Comparison of ENCODE assay signal across 9 cellular contexts in genomic region chr9:127698985-127699670, GRCh38. TPM values are rescaled to one million over a fixed set of nuclear protein-coding genes. Genes with fewer than 3 reads are reported as not detected.
A peak's percentile ranks its signal among the peaks of the same experiment; 100 is the strongest.
DNase-seq lines count a peak whose midpoint lies in the region; ATAC-seq and TF ChIP-seq lines count a peak whose summit lies in the region.
"Had no signal": no experiment of that assay in that cellular context is flagged by ENCODE, and none has a peak within 500 bp of the region (broad histone marks: within the 10 kb centered on the region; RNA-seq: fewer than 3 reads in every experiment).

No MANE protein-coding gene starts in this region.

- peak overlapping the region in 1 of 3 donors; percentile 12 for H3K4me3 ChIP-seq in liver (ENCODE audit: low read depth in 1 of 3, low read length in 3 of 3)
- H3K4me3 ChIP-seq: SJSA1 had no signal

- H3K9ac ChIP-seq in liver (ENCODE audit: low read depth in 1 of 2, low read length in 2 of 2) = no peak overlapping the region

- WGBS in liver = 19% methylated on average over 41 of the region's 41 CpGs

- DNase-seq in D341Med (ENCODE audit: low spot score) = peak; percentile 80
- DNase-seq in NCI-H1930 (lab: John Stamatoyannopoulos, UW) = peak; percentile 90
- peak; percentile 66 to 68 for DNase-seq in activated CD8-positive, alpha-beta memory T cell treated with anti-CD3 and anti-CD28 coated beads for 1 hour (ENCODE audit: extremely low read depth in 1 of 2, low read depth in 1 of 2)
- DNase-seq in ecto neural progenitor cell (ENCODE audit: low spot score) = peak; percentile 96
- DNase-seq in stimulated activated CD4-positive, alpha-beta T cell treated with anti-CD3 and anti-CD28 coated beads, Interleukin-2, amount 100 ng/mL, for 4 hours (ENCODE audit: low read depth) = peak; percentile 79

- ATAC-seq in GM21786 (IDR thresholded peaks at IDR 0.05; ENCODE audit: unreplicated experiment) = peak; percentile 82
- no peak for ATAC-seq in GM18858 (IDR thresholded peaks at IDR 0.05; ENCODE audit: unreplicated experiment)

- H3K9me3 ChIP-seq in liver (ENCODE audit: control insufficient read depth in 4 of 4, low read length in 3 of 4) = no peaks in the 10 kb centered on the region
- H3K9me3 ChIP-seq: SJSA1 had no signal

- peaks cover 2 to 6% (median 3%) of the 10 kb centered on the region in 4 donors for H3K4me1 ChIP-seq in liver (ENCODE audit: control insufficient read depth in 4 of 4, insufficient read depth in 4 of 4, low read length in 3 of 4)

- peak overlapping the region; percentile 68 to 72 for H3K27ac ChIP-seq in liver (ENCODE audit: low read depth in 1 of 2, low read length in 2 of 2)
- H3K27ac ChIP-seq: SJSA1 had no signal

- H3K27me3 ChIP-seq in liver (ENCODE audit: control insufficient read depth in 4 of 4, insufficient read depth in 4 of 4, low read length in 3 of 4) = no peaks in the 10 kb centered on the region
- H3K27me3 ChIP-seq: SJSA1 had no signal

- peak; percentile 9 for TF ChIP-seq CTCF in liver (IDR thresholded peaks at IDR 0.05; ENCODE audit: low read depth, low read length, missing input control)

- peak; percentile 6 to 21 for TF ChIP-seq RAD21 in liver (IDR thresholded peaks at IDR 0.05)

- no peaks in the 10 kb centered on the region for H3K36me3 ChIP-seq in liver (ENCODE audit: control insufficient read depth in 4 of 4, insufficient read depth in 3 of 4, low read depth in 1 of 4, low read length in 3 of 4)
- H3K36me3 ChIP-seq: SJSA1 had no signal

TF ChIP-seq in liver, 16 proteins besides CTCF, POLR2A, EP300 and RAD21:
- TF ChIP-seq GABPA (IDR thresholded peaks at IDR 0.05 in 1 of 2, conservative IDR thresholded peaks at IDR 0.05 in 1 of 2) (peak in 1 of 2 donors; percentile 70), FOXA1 (IDR thresholded peaks at IDR 0.05) (no peak), NR2F2 (IDR thresholded peaks at IDR 0.05) (peak; percentile 13), EGR1 (IDR thresholded peaks at IDR 0.05; ENCODE audit: low read depth in 2 of 2) (no peak), RXRA (IDR thresholded peaks at IDR 0.05) (no peak), HNF4A (conservative IDR thresholded peaks at IDR 0.05) (no peak), REST (IDR thresholded peaks at IDR 0.05) (no peak), JUND (IDR thresholded peaks at IDR 0.05) (no peak), FOXA2 (IDR thresholded peaks at IDR 0.05) (no peak), YY1 (IDR thresholded peaks at IDR 0.05) (no peak), SP1 (IDR thresholded peaks at IDR 0.05) (peak; percentile 84), TAF1 (conservative IDR thresholded peaks at IDR 0.05) (no peak), ATF3 (IDR thresholded peaks at IDR 0.05) (no peak), HNF4G (IDR thresholded peaks at IDR 0.05) (no peak)
- TF ChIP-seq, protein P1, sequence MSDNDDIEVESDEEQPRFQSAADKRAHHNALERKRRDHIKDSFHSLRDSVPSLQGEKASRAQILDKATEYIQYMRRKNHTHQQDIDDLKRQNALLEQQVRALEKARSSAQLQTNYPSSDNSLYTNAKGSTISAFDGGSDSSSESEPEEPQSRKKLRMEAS (IDR thresholded peaks at IDR 0.05) = peak; percentile 30
- TF ChIP-seq, protein P2, sequence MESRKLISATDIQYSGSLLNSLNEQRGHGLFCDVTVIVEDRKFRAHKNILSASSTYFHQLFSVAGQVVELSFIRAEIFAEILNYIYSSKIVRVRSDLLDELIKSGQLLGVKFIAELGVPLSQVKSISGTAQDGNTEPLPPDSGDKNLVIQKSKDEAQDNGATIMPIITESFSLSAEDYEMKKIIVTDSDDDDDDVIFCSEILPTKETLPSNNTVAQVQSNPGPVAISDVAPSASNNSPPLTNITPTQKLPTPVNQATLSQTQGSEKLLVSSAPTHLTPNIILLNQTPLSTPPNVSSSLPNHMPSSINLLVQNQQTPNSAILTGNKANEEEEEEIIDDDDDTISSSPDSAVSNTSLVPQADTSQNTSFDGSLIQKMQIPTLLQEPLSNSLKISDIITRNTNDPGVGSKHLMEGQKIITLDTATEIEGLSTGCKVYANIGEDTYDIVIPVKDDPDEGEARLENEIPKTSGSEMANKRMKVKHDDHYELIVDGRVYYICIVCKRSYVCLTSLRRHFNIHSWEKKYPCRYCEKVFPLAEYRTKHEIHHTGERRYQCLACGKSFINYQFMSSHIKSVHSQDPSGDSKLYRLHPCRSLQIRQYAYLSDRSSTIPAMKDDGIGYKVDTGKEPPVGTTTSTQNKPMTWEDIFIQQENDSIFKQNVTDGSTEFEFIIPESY (IDR thresholded peaks at IDR 0.05) = no peak
TF ChIP-seq in liver: peak in this region for 4.

RNA-seq across cellular contexts. Expression of gene CFAP157, which starts 7.7 kb away (rescaled TPM):
- total RNA-seq in liver = not detected
- polyA plus RNA-seq in liver = under 1 TPM; 0.07 to 0.22 TPM

RNA-seq across cellular contexts. Expression of gene PTRH1, which starts 16.3 kb away (rescaled TPM):
- total RNA-seq in liver = 1 to 10 TPM; 6.7 to 7.8 TPM
- 10 to 100 TPM; 11.5 to 21.6 TPM for polyA plus RNA-seq in liver

RNA-seq across cellular contexts. Expression of gene TTC16, which starts 16.8 kb away (rescaled TPM):
- under 1 TPM in 1 of 2 donors, not detected in 1; 0.08 TPM for total RNA-seq in liver
- polyA plus RNA-seq in liver = under 1 TPM in 1 of 2 donors, not detected in 1; 0.02 TPM
- total RNA-seq: SJSA1 had no signal

RNA-seq across cellular contexts. Expression of gene TOR2A, which starts 36.0 kb away (rescaled TPM):
- total RNA-seq in liver = 10 to 100 TPM in 1 of 2 donors, 1 to 10 TPM in 1; 5.1 to 10.8 TPM
- polyA plus RNA-seq in liver = 10 to 100 TPM; 12.9 to 14.6 TPM
